1 cellular context compared by ENCODE assay signal in the genomic region with DNA sequence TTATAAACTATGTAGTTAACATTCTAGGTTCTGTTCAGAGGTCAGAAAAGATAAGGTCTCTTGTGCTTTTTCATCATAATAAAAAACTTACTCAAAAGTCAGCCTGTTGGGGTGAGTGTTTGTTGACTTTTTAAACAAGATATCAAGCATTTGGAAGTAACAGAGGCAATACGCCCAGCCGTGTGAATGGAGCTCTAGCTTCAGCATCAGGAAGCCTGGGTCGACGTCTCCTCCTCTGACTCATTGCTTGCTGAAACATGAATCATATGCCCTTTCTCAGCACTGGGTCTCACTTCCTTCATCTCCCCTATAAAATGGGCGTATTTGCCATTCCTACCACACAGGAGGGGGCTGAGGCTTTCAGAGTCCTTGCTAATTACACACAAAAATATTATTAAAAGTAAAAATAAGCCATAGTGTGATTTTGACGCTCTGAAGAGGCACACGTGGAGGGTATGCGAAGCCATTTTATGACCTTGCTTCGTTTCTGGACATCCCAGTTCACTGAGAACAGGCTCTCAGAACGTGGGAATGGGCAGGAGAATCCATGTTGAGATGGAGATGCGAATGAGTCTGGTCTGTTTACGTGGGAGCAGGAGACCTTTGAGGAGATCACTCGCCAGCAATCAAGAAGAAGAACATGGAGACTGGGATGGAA.
A peak's percentile ranks its signal among the peaks of the same experiment; 100 is the strongest.
TF ChIP-seq lines count a peak whose summit lies in the region.

No MANE protein-coding gene starts in this region.

TF ChIP-seq in A549, 52 proteins besides CTCF, POLR2A, EP300 and RAD21 (continued from another document):
- TF ChIP-seq, protein P1, sequence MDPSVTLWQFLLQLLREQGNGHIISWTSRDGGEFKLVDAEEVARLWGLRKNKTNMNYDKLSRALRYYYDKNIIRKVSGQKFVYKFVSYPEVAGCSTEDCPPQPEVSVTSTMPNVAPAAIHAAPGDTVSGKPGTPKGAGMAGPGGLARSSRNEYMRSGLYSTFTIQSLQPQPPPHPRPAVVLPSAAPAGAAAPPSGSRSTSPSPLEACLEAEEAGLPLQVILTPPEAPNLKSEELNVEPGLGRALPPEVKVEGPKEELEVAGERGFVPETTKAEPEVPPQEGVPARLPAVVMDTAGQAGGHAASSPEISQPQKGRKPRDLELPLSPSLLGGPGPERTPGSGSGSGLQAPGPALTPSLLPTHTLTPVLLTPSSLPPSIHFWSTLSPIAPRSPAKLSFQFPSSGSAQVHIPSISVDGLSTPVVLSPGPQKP (IDR thresholded peaks at IDR 0.05; ENCODE audit: low read depth, low read length) = no peak
- TF ChIP-seq ZC3H11A (IDR thresholded peaks at IDR 0.05) (no peak), KDM1A (IDR thresholded peaks at IDR 0.05; ENCODE audit: low read depth) (no peak), EHF (CRISPR knock-in tag; IDR thresholded peaks at IDR 0.05) (no peak), MAZ (IDR thresholded peaks at IDR 0.05; ENCODE audit: borderline replicate concordance, low read depth, low read length) (no peak), HOXB5 (CRISPR knock-in tag; IDR thresholded peaks at IDR 0.05) (no peak), SMC3 (IDR thresholded peaks at IDR 0.05) (peak; percentile 13; the same call in 1 of the 3 replicates), RFX5 (IDR thresholded peaks at IDR 0.05) (no peak), RARB (CRISPR knock-in tag; IDR thresholded peaks at IDR 0.05) (no peak), NFE2L2 (conservative IDR thresholded peaks at IDR 0.05; ENCODE audit: low read length) (no peak), HOXB13 (CRISPR knock-in tag; IDR thresholded peaks at IDR 0.05; ENCODE audit: low read depth) (no peak), FOSB (CRISPR knock-in tag; IDR thresholded peaks at IDR 0.05) (no peak), CBX8 (IDR thresholded peaks at IDR 0.05) (no peak), BHLHE40 (IDR thresholded peaks at IDR 0.05; ENCODE audit: low read depth, low read length) (no peak), RCOR1 (IDR thresholded peaks at IDR 0.05; ENCODE audit: low read depth, low read length) (no peak), TP53 (CRISPR knock-in tag; IDR thresholded peaks at IDR 0.05) (no peak)
- TF ChIP-seq, protein P2, sequence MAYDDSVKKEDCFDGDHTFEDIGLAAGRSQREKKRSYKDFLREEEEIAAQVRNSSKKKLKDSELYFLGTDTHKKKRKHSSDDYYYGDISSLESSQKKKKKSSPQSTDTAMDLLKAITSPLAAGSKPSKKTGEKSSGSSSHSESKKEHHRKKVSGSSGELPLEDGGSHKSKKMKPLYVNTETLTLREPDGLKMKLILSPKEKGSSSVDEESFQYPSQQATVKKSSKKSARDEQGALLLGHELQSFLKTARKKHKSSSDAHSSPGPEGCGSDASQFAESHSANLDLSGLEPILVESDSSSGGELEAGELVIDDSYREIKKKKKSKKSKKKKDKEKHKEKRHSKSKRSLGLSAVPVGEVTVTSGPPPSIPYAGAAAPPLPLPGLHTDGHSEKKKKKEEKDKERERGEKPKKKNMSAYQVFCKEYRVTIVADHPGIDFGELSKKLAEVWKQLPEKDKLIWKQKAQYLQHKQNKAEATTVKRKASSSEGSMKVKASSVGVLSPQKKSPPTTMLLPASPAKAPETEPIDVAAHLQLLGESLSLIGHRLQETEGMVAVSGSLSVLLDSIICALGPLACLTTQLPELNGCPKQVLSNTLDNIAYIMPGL (CRISPR knock-in tag; IDR thresholded peaks at IDR 0.05; ENCODE audit: borderline replicate concordance) = no peak
- TF ChIP-seq, protein P3, sequence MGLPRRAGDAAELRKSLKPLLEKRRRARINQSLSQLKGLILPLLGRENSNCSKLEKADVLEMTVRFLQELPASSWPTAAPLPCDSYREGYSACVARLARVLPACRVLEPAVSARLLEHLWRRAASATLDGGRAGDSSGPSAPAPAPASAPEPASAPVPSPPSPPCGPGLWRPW (IDR thresholded peaks at IDR 0.05) = no peak
